9 cellular contexts compared by ENCODE assay signal in genomic region chr20:31822421-31823330, GRCh38. TPM values are rescaled to one million over a fixed set of nuclear protein-coding genes. Genes with fewer than 3 reads are reported as not detected.
A peak's percentile ranks its signal among the peaks of the same experiment; 100 is the strongest.
DNase-seq lines count a peak whose midpoint lies in the region; ATAC-seq and TF ChIP-seq lines count a peak whose summit lies in the region.
"Had no signal": no experiment of that assay in that cellular context is flagged by ENCODE, and none has a peak within 500 bp of the region (broad histone marks: within the 10 kb centered on the region; RNA-seq: fewer than 3 reads in every experiment).

No MANE protein-coding gene starts in this region.

- H3K4me3 Mint-ChIP-seq in activated T-helper 2 cell treated with anti-CD3 and anti-CD28 coated beads, Interferon-gamma antibody, Interleukin-2, Interleukin-4, amounts not matched to agents 10 μg/mL and 5 μg/mL and 100 μg/mL, durations not matched to agents 14 hours and 24 hours and 36 hours (ENCODE audit: low read depth): no peak overlapping the region
- H3K4me3 Mint-ChIP-seq: stimulated activated naive CD8-positive, alpha-beta T cell treated with anti-CD3 and anti-CD28 coated beads, Interleukin-15, Interleukin-2, amounts not matched to agents 100 ng/mL and 50 ng/mL, for 24 hours had no signal

- no peak for TF ChIP-seq POLR2A in ovary (IDR thresholded peaks at IDR 0.05)
- no peak for TF ChIP-seq POLR2A in transverse colon (IDR thresholded peaks at IDR 0.05)

- no peaks in the 10 kb centered on the region for H3K36me3 ChIP-seq in ovary
- H3K36me3 ChIP-seq in transverse colon: no peaks in the 10 kb centered on the region

- TF ChIP-seq EP300 in ovary (IDR thresholded peaks at IDR 0.05): no peak
- TF ChIP-seq EP300 in transverse colon (IDR thresholded peaks at IDR 0.05; ENCODE audit: low read depth): no peak

- peak overlapping the region; percentile 13; the same call in 1 of the 2 replicates for H3K4me3 ChIP-seq in AG04450 (ENCODE audit: low read depth, low read length)
- H3K4me3 ChIP-seq in ovary: no peak overlapping the region
- H3K4me3 ChIP-seq in transverse colon: peak overlapping the region in 1 of 4 donors; percentile 12

- H3K4me1 ChIP-seq in foreskin keratinocyte (no peaks in the 10 kb centered on the region), ovary (ENCODE audit: insufficient read depth) (no peaks in the 10 kb centered on the region), transverse colon (peaks cover 0 to 9% (median 4%) of the 10 kb centered on the region in 4 donors)

- H3K27ac Mint-ChIP-seq in activated T-helper 2 cell treated with anti-CD3 and anti-CD28 coated beads, Interferon-gamma antibody, Interleukin-2, Interleukin-4, amounts not matched to agents 10 μg/mL and 5 μg/mL and 100 μg/mL, durations not matched to agents 14 hours and 24 hours and 36 hours: no peak overlapping the region
- H3K27ac Mint-ChIP-seq: stimulated activated naive CD8-positive, alpha-beta T cell treated with anti-CD3 and anti-CD28 coated beads, Interleukin-15, Interleukin-2, amounts not matched to agents 100 ng/mL and 50 ng/mL, for 24 hours had no signal

- in situ Hi-C loops in transverse colon (cut with MboI; ENCODE audit: low pct_ligation_motif_present in 1 of 4, low pct_unique_long_range_greater_than_20kb in 1 of 4, low sequenced_read_pairs in 3 of 4): no loop called here

- peak; percentile 55 for ATAC-seq in GM18867 (IDR thresholded peaks at IDR 0.05; ENCODE audit: unreplicated experiment)
- ATAC-seq in foreskin keratinocyte: peak; percentile 73

- POLR2A ChIA-PET in AG04450 (lab: Yijun Ruan, JAX): interaction anchor here (1.1 kb wide), 1 partner anchor 129 kb away, joined by 4 read pairs; the partner anchor contains the start of gene PDRG1

- H3K9me3 ChIP-seq in AG04450 (ENCODE audit: control insufficient read depth, insufficient read depth, low read length) (no peaks in the 10 kb centered on the region), ovary (no peaks in the 10 kb centered on the region), transverse colon (no peaks in the 10 kb centered on the region)

- no peaks in the 10 kb centered on the region for H3K27me3 Mint-ChIP-seq in activated T-helper 2 cell treated with anti-CD3 and anti-CD28 coated beads, Interferon-gamma antibody, Interleukin-2, Interleukin-4, amounts not matched to agents 10 μg/mL and 5 μg/mL and 100 μg/mL, durations not matched to agents 14 hours and 24 hours and 36 hours (ENCODE audit: low read depth)
- H3K27me3 Mint-ChIP-seq: stimulated activated naive CD8-positive, alpha-beta T cell treated with anti-CD3 and anti-CD28 coated beads, Interleukin-15, Interleukin-2, amounts not matched to agents 100 ng/mL and 50 ng/mL, for 24 hours had no signal

- DNase-seq in AG04450 (ENCODE audit: low read depth, low spot score): no peak
- DNase-seq in LHCN-M2 (ENCODE audit: low read depth): peak; percentile 46
- DNase-seq in RPMI8226: peak; percentile 89
- DNase-seq in activated T-helper 2 cell treated with anti-CD3 and anti-CD28 coated beads, Interferon-gamma antibody, Interleukin-2, Interleukin-4, amounts not matched to agents 10 μg/mL and 5 μg/mL and 100 μg/mL, durations not matched to agents 14 hours and 24 hours and 36 hours (ENCODE audit: low spot score): peak; percentile 63
- no peak for DNase-seq in foreskin keratinocyte
- DNase-seq in ovary: peak; percentile 69 to 86 (median 83)
- peak; percentile 73 for DNase-seq in transverse colon

- peak; percentile 94 for TF ChIP-seq CTCF in AG04450 (IDR thresholded peaks at IDR 0.05; ENCODE audit: low read depth, low read length)
- TF ChIP-seq CTCF in foreskin keratinocyte (conservative IDR thresholded peaks at IDR 0.05): peak; percentile 97
- peak; percentile 93 to 96 (median 94) for TF ChIP-seq CTCF in ovary (IDR thresholded peaks at IDR 0.05)
- TF ChIP-seq CTCF in transverse colon (IDR thresholded peaks at IDR 0.05): peak; percentile 96 to 99 (median 98)

- CTCF ChIA-PET in AG04450 (lab: Charles Lee): interaction anchor here (0.5 to 6.7 kb wide), 38 partner anchors 9 to 832 kb away, joined by 3 to 73 read pairs (median 4); partner anchors contain the start of genes FOXS1 and PDRG1

- 1 to 2% (median 2%) methylated on average over 29 of the region's 29 CpGs for WGBS in ovary, 3 donors
- 0 to 4% methylated on average over 9 to 27 of the region's 29 CpGs for WGBS in transverse colon (ENCODE audit: low coverage in 1 of 2), 2 donors

- H3K36me3 Mint-ChIP-seq in activated T-helper 2 cell treated with anti-CD3 and anti-CD28 coated beads, Interferon-gamma antibody, Interleukin-2, Interleukin-4, amounts not matched to agents 10 μg/mL and 5 μg/mL and 100 μg/mL, durations not matched to agents 14 hours and 24 hours and 36 hours (ENCODE audit: low read depth): no peaks in the 10 kb centered on the region

- H3K27me3 ChIP-seq in AG04450 (ENCODE audit: control insufficient read depth, insufficient read depth, low read length): peaks cover 2% of the 10 kb centered on the region
- no peaks in the 10 kb centered on the region for H3K27me3 ChIP-seq in foreskin keratinocyte
- H3K27me3 ChIP-seq in ovary: no peaks in the 10 kb centered on the region
- H3K27me3 ChIP-seq in transverse colon: no peaks in the 10 kb centered on the region

- H3K4me1 Mint-ChIP-seq in activated T-helper 2 cell treated with anti-CD3 and anti-CD28 coated beads, Interferon-gamma antibody, Interleukin-2, Interleukin-4, amounts not matched to agents 10 μg/mL and 5 μg/mL and 100 μg/mL, durations not matched to agents 14 hours and 24 hours and 36 hours (ENCODE audit: low read depth): peaks cover 5% of the 10 kb centered on the region

- H3K27ac ChIP-seq in AG04450 (ENCODE audit: low read depth, low read length): no peak overlapping the region
- no peak overlapping the region for H3K27ac ChIP-seq in foreskin keratinocyte
- no peak overlapping the region for H3K27ac ChIP-seq in ovary
- no peak overlapping the region for H3K27ac ChIP-seq in transverse colon

- no peaks in the 10 kb centered on the region for H3K9me3 Mint-ChIP-seq in activated T-helper 2 cell treated with anti-CD3 and anti-CD28 coated beads, Interferon-gamma antibody, Interleukin-2, Interleukin-4, amounts not matched to agents 10 μg/mL and 5 μg/mL and 100 μg/mL, durations not matched to agents 14 hours and 24 hours and 36 hours
- H3K9me3 Mint-ChIP-seq: stimulated activated naive CD8-positive, alpha-beta T cell treated with anti-CD3 and anti-CD28 coated beads, Interleukin-15, Interleukin-2, amounts not matched to agents 100 ng/mL and 50 ng/mL, for 24 hours had no signal

- intact Hi-C loops in activated T-helper 2 cell treated with anti-CD3 and anti-CD28 coated beads, Interferon-gamma antibody, Interleukin-2, Interleukin-4, amounts not matched to agents 10 μg/mL and 5 μg/mL and 100 μg/mL, durations not matched to agents 14 hours and 24 hours and 36 hours (cut with micrococcal nuclease): loop anchor here (2.0 to 10.0 kb wide), 3 partner anchors 24 to 270 kb away; partner anchors contain the start of gene PDRG1
- intact Hi-C loops in ovary (cut with DNase I): loop anchor here (2.0 to 5.0 kb wide), 6 partner anchors 130 to 215 kb away; partner anchors contain the start of gene PDRG1 (in 3 of the 4)
- intact Hi-C loops in transverse colon (cut with DNase I; ENCODE audit: low total_unique reads): loop anchor here (10.0 kb wide), 1 partner anchor 212 kb away; no protein-coding TSS in a partner anchor

RNA-seq across cellular contexts. Expression of gene MYLK2, which starts 3.5 kb away (rescaled TPM):
- not detected in 2 replicates for polyA plus RNA-seq in AG04450 (2011; rRNA removed)
- polyA minus RNA-seq in AG04450 (2011; rRNA and poly(A)+ RNA removed): 0.09 and 0.13 TPM in 2 replicates
- 0.29 and 0.71 TPM in 2 replicates for total RNA-seq in LHCN-M2 (2014; rRNA removed)
- polyA plus RNA-seq in LHCN-M2 (2012): 0.17 TPM
- 0.27 and 0.51 TPM in 2 replicates for total RNA-seq in activated T-helper 2 cell treated with anti-CD3 and anti-CD28 coated beads, Interferon-gamma antibody, Interleukin-2, Interleukin-4, amounts not matched to agents 10 μg/mL and 5 μg/mL and 100 μg/mL, durations not matched to agents 14 hours and 24 hours and 36 hours
- 0.07 TPM in 2 replicates for total RNA-seq in foreskin keratinocyte
- polyA plus RNA-seq in foreskin keratinocyte: 0.12 and 0.21 TPM in 2 replicates
- under 1 TPM in 1 of 7 donors, not detected in 6; 0.08 TPM for total RNA-seq in ovary
- under 1 TPM; 0.20 to 0.35 TPM for polyA plus RNA-seq in ovary
- under 1 TPM in 1 of 4 donors, not detected in 3; 0.16 TPM for total RNA-seq in transverse colon

RNA-seq across cellular contexts. Expression of gene FOXS1, which starts 22.7 kb away (rescaled TPM):
- polyA plus RNA-seq in AG04450 (2011; rRNA removed) (not detected in 2 replicates), foreskin keratinocyte (not detected in 2 replicates), ovary (1 to 10 TPM in 1 of 2 donors, under 1 TPM in 1; 0.52 to 5.0 TPM)
- not detected in 2 replicates for polyA minus RNA-seq in AG04450 (2011; rRNA and poly(A)+ RNA removed)
- total RNA-seq in LHCN-M2 (2014; rRNA removed) (not detected in 2 replicates), foreskin keratinocyte (not detected in 2 replicates), ovary (1 to 10 TPM in 2 of 7 donors, under 1 TPM in 3, not detected in 2; 0.40 to 1.5 (median 0.69) TPM), transverse colon (under 1 TPM in 1 of 4 donors, not detected in 3; 0.55 TPM)
- polyA plus RNA-seq in LHCN-M2 (2012): 0.07 TPM
- not detected in 2 replicates for total RNA-seq in activated T-helper 2 cell treated with anti-CD3 and anti-CD28 coated beads, Interferon-gamma antibody, Interleukin-2, Interleukin-4, amounts not matched to agents 10 μg/mL and 5 μg/mL and 100 μg/mL, durations not matched to agents 14 hours and 24 hours and 36 hours

RNA-seq across cellular contexts. Expression of gene DUSP15, which starts 47.7 kb away (rescaled TPM):
- not detected in 2 replicates for polyA plus RNA-seq in AG04450 (2011; rRNA removed)
- polyA minus RNA-seq in AG04450 (2011; rRNA and poly(A)+ RNA removed): not detected in 2 replicates
- 0.11 TPM in 1 of 2 replicates, not detected in the other for total RNA-seq in LHCN-M2 (2014; rRNA removed)
- polyA plus RNA-seq in LHCN-M2 (2012): 0.10 TPM
- not detected in 2 replicates for total RNA-seq in activated T-helper 2 cell treated with anti-CD3 and anti-CD28 coated beads, Interferon-gamma antibody, Interleukin-2, Interleukin-4, amounts not matched to agents 10 μg/mL and 5 μg/mL and 100 μg/mL, durations not matched to agents 14 hours and 24 hours and 36 hours
- not detected in 2 replicates for total RNA-seq in foreskin keratinocyte
- not detected in 2 replicates for polyA plus RNA-seq in foreskin keratinocyte
- 10 to 100 TPM in 2 of 7 donors, 1 to 10 TPM in 5; 5.2 to 17.0 (median 6.9) TPM for total RNA-seq in ovary
- 1 to 10 TPM; 2.5 to 8.4 TPM for polyA plus RNA-seq in ovary
- total RNA-seq in transverse colon: 1 to 10 TPM in 1 of 4 donors, not detected in 3; 1.1 TPM

RNA-seq across cellular contexts. Expression of gene TTLL9, which starts 47.8 kb away (rescaled TPM):
- polyA plus RNA-seq in AG04450 (2011; rRNA removed) (not detected in 2 replicates), foreskin keratinocyte (not detected in 2 replicates), ovary (under 1 TPM; 0.24 to 0.30 TPM)
- not detected in 2 replicates for polyA minus RNA-seq in AG04450 (2011; rRNA and poly(A)+ RNA removed)
- total RNA-seq in LHCN-M2 (2014; rRNA removed) (not detected in 2 replicates), foreskin keratinocyte (not detected in 2 replicates), ovary (10 to 100 TPM in 1 of 7 donors, 1 to 10 TPM in 1, under 1 TPM in 5; 0.25 to 10.6 (median 0.47) TPM), transverse colon (not detected)
- polyA plus RNA-seq in LHCN-M2 (2012): not detected
- total RNA-seq in activated T-helper 2 cell treated with anti-CD3 and anti-CD28 coated beads, Interferon-gamma antibody, Interleukin-2, Interleukin-4, amounts not matched to agents 10 μg/mL and 5 μg/mL and 100 μg/mL, durations not matched to agents 14 hours and 24 hours and 36 hours: not detected in 2 replicates

Comparison
In these comparisons a context has a peak if more than half of its experiments do, and no peak if none do; other contexts are left out.
1. DNase-seq: peak in LHCN-M2 (single experiment), RPMI8226 (single experiment), activated T-helper 2 cell treated with anti-CD3 and anti-CD28 coated beads, Interferon-gamma antibody, Interleukin-2, Interleukin-4, amounts not matched to agents 10 μg/mL and 5 μg/mL and 100 μg/mL, durations not matched to agents 14 hours and 24 hours and 36 hours (single experiment), ovary (5 of 5) and transverse colon (single experiment); none in AG04450 (single experiment) and foreskin keratinocyte (0 of 2).
2. Peak in every context shown above with its lines, with median percentiles within 50 percentile points of each other: CTCF ChIP-seq.